In the genomic region with DNA sequence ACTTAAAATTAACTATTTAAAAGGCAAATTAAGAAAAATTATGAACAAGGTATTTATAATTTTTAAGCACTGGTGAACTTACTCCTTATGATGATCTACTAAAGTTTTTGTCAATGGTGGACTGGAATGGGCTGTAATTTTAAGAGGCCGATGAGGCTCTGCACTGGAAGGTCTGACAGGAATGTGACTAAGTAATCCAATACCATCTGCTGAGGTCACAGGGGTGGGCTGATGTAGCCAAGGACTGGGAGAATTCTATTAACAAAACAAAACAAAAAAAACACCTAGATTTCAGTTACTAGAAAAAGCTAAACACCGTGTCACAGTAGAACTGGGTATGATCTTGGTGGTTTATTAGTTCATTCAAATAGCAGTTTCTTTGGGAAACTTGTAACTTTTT, we compare ENCODE assay signal across 11 cellular contexts.
DNase-seq lines count a peak whose midpoint lies in the region; ATAC-seq and TF ChIP-seq lines count a peak whose summit lies in the region.
"Had no signal": no experiment of that assay in that cellular context is flagged by ENCODE, and none has a peak within 500 bp of the region (broad histone marks: within the 10 kb centered on the region; RNA-seq: fewer than 3 reads in every experiment).

No MANE protein-coding gene starts in this region.

- no peak overlapping the region for H3K27ac ChIP-seq in CD4-positive, alpha-beta memory T cell (ENCODE audit: low read depth, low read length)
- peak overlapping the region in 1 of 2 donors; percentile 51 for H3K27ac ChIP-seq in uterus
- H3K27ac ChIP-seq: hepatocyte had no signal

- no peaks in the 10 kb centered on the region for H3K9me3 Mint-ChIP-seq in CD4-positive, alpha-beta memory T cell
- H3K9me3 Mint-ChIP-seq in activated T-helper 17 cell treated with anti-CD3 and anti-CD28 coated beads, Interleukin-2, amount 50 U/mL, for 72 hours, result no peaks in the 10 kb centered on the region

- H3K9me3 ChIP-seq in CD4-positive, alpha-beta memory T cell (ENCODE audit: control insufficient read depth in 1 of 2, low read length in 2 of 2), result no peaks in the 10 kb centered on the region
- no peaks in the 10 kb centered on the region for H3K9me3 ChIP-seq in uterus

- H3K36me3 ChIP-seq in CD4-positive, alpha-beta memory T cell (ENCODE audit: insufficient read depth, low read length), result peaks cover 22% of the 10 kb centered on the region
- no peaks in the 10 kb centered on the region for H3K36me3 ChIP-seq in uterus

- TF ChIP-seq CTCF in cardiac fibroblast (IDR thresholded peaks at IDR 0.05; ENCODE audit: low read depth, low read length) (no peak), uterus (IDR thresholded peaks at IDR 0.05) (no peak)

- TF ChIP-seq POLR2A in uterus (IDR thresholded peaks at IDR 0.05), result no peak

- peak overlapping the region in 4 of 7 donors; percentile 21 to 67 (median 44) for H3K27ac Mint-ChIP-seq in CD4-positive, alpha-beta memory T cell
- no peak overlapping the region for H3K27ac Mint-ChIP-seq in activated T-helper 17 cell treated with anti-CD3 and anti-CD28 coated beads, Interleukin-2, amount 50 U/mL, for 72 hours

- no peak for DNase-seq in CD4-positive, alpha-beta memory T cell
- DNase-seq in HK-2 (ENCODE audit: unreplicated experiment) (peak; percentile 11), cardiac fibroblast (ENCODE audit: low read depth in 2 of 2) (peak; percentile 26 to 63), kidney glomerular epithelial cell (lab: John Stamatoyannopoulos, UW) (peak; percentile 24), DMS79 (lab: John Stamatoyannopoulos, UW) (no peak), uterus (no peak), cortex of kidney (lab: John Stamatoyannopoulos, UW) (no peak)
- DNase-seq: NCI-H226 had no signal

- no peak for ATAC-seq in activated T-helper 17 cell treated with anti-CD3 and anti-CD28 coated beads, Interleukin-2, amount 50 U/mL, for 72 hours (replicated peaks)

- H3K4me3 Mint-ChIP-seq in CD4-positive, alpha-beta memory T cell, result peak overlapping the region in 1 of 8 donors; percentile 1
- no peak overlapping the region for H3K4me3 Mint-ChIP-seq in activated T-helper 17 cell treated with anti-CD3 and anti-CD28 coated beads, Interleukin-2, amount 50 U/mL, for 72 hours

- intact Hi-C loops in CD4-positive, alpha-beta memory T cell (cut with micrococcal nuclease), result no loop called here
- intact Hi-C loops in uterus (cut with DNase I; ENCODE audit: low total_unique reads), result no loop called here

- peaks cover 42% of the 10 kb centered on the region for H3K4me1 ChIP-seq in CD4-positive, alpha-beta memory T cell (ENCODE audit: insufficient read depth, low read length)
- H3K4me1 ChIP-seq in uterus, result peaks cover 0 to 4% of the 10 kb centered on the region in 2 donors

- POLR2A ChIA-PET in CD4-positive, alpha-beta memory T cell (lab: Charles Lee; ENCODE audit: partially characterized antibody), result interaction anchor here (1.1 kb wide), 1 partner anchor 16 kb away, joined by 4 read pairs; no protein-coding TSS in a partner anchor

- CTCF ChIA-PET in CD4-positive, alpha-beta memory T cell (lab: Charles Lee; ENCODE audit: partially characterized antibody), result interaction anchor here (1.1 kb wide), 1 partner anchor 420 kb away, joined by 5 read pairs; no protein-coding TSS in a partner anchor

- H3K27me3 Mint-ChIP-seq in CD4-positive, alpha-beta memory T cell, result no peaks in the 10 kb centered on the region
- H3K27me3 Mint-ChIP-seq in activated T-helper 17 cell treated with anti-CD3 and anti-CD28 coated beads, Interleukin-2, amount 50 U/mL, for 72 hours, result no peaks in the 10 kb centered on the region

- no peaks in the 10 kb centered on the region for H3K27me3 ChIP-seq in CD4-positive, alpha-beta memory T cell (ENCODE audit: insufficient read depth, low read length)
- H3K27me3 ChIP-seq in uterus, result no peaks in the 10 kb centered on the region
- H3K27me3 ChIP-seq: hepatocyte had no signal

- H3K4me1 Mint-ChIP-seq in CD4-positive, alpha-beta memory T cell, result peaks cover 50 to 69% (median 58%) of the 10 kb centered on the region in 4 donors
- peaks cover 45% of the 10 kb centered on the region for H3K4me1 Mint-ChIP-seq in activated T-helper 17 cell treated with anti-CD3 and anti-CD28 coated beads, Interleukin-2, amount 50 U/mL, for 72 hours

- H3K36me3 Mint-ChIP-seq in CD4-positive, alpha-beta memory T cell, result peaks cover 47 to 66% of the 10 kb centered on the region in 2 donors
- peaks cover 90% of the 10 kb centered on the region for H3K36me3 Mint-ChIP-seq in activated T-helper 17 cell treated with anti-CD3 and anti-CD28 coated beads, Interleukin-2, amount 50 U/mL, for 72 hours (ENCODE audit: low read depth)

- H3K4me3 ChIP-seq in CD4-positive, alpha-beta memory T cell (ENCODE audit: low read length in 2 of 2), result no peak overlapping the region
- H3K4me3 ChIP-seq in cardiac fibroblast (replicated peaks in 1 of 2; ENCODE audit: low read depth in 2 of 2, low read length in 2 of 2) (no peak overlapping the region), uterus (no peak overlapping the region)
- H3K4me3 ChIP-seq: hepatocyte, skin epidermis had no signal

Comparison
In these comparisons a context has a peak if more than half of its experiments do, and no peak if none do; other contexts are left out.
1. DNase-seq: peak in HK-2 (single experiment), cardiac fibroblast (2 of 2) and kidney glomerular epithelial cell (single experiment); none in CD4-positive, alpha-beta memory T cell (0 of 5), DMS79 (single experiment), uterus (0 of 2) and cortex of kidney (single experiment).